In genomic region chr6:116405147-116405546, GRCh38 we compare ENCODE assay signal across 8 cellular contexts. TPM values are rescaled to one million over a fixed set of nuclear protein-coding genes. Genes with fewer than 3 reads are reported as not detected.
A peak's percentile ranks its signal among the peaks of the same experiment; 100 is the strongest.
DNase-seq lines count a peak whose midpoint lies in the region; ATAC-seq, FAIRE-seq and TF ChIP-seq lines count a peak whose summit lies in the region.

No MANE protein-coding gene starts in this region.

- DNase-seq in CD14-positive monocyte (ENCODE audit: low spot score), result no peak
- DNase-seq in foreskin fibroblast, result peak; percentile 79 to 94
- no peak for DNase-seq in type B pancreatic cell (ENCODE audit: extremely low spot score, unreplicated experiment)
- DNase-seq in activated T-cell treated with anti-CD3 and anti-CD28 coated beads, Interleukin-2, amount 50 U/mL, for 24 hours, result no peak
- no peak for DNase-seq in RCC 7860 (ENCODE audit: low spot score)
- DNase-seq in mucosa of gallbladder (ENCODE audit: low spot score), result no peak

- peak; percentile 64 for ATAC-seq in GM21515 (IDR thresholded peaks at IDR 0.05; ENCODE audit: unreplicated experiment)
- ATAC-seq in HG03565 (IDR thresholded peaks at IDR 0.05; ENCODE audit: unreplicated experiment), result peak; percentile 51

- H3K4me3 ChIP-seq in foreskin fibroblast (ENCODE audit: low read depth in 1 of 2, low read length in 2 of 2), result peak overlapping the region; percentile 1 to 41

- H3K4me1 Mint-ChIP-seq in CD14-positive monocyte (peaks cover 43% of the 10 kb centered on the region), type B pancreatic cell (ENCODE audit: unreplicated experiment) (peaks cover 59% of the 10 kb centered on the region)
- H3K4me1 Mint-ChIP-seq in activated T-cell treated with anti-CD3 and anti-CD28 coated beads, Interleukin-2, amount 50 U/mL, for 24 hours (ENCODE audit: low read depth), result peaks cover 6% of the 10 kb centered on the region

- H3K36me3 Mint-ChIP-seq in CD14-positive monocyte (peaks cover 15 to 17% of the 10 kb centered on the region in 2 donors), type B pancreatic cell (peaks cover 19% of the 10 kb centered on the region)
- no peaks in the 10 kb centered on the region for H3K36me3 Mint-ChIP-seq in activated T-cell treated with anti-CD3 and anti-CD28 coated beads, Interleukin-2, amount 50 U/mL, for 24 hours (ENCODE audit: low read depth)

- no peak for FAIRE-seq in RCC 7860 (lab: Jason Lieb, UNC)

- H3K4me3 Mint-ChIP-seq in CD14-positive monocyte (peak overlapping the region; percentile 28 to 39), type B pancreatic cell (peak overlapping the region; percentile 61)
- no peak overlapping the region for H3K4me3 Mint-ChIP-seq in activated T-cell treated with anti-CD3 and anti-CD28 coated beads, Interleukin-2, amount 50 U/mL, for 24 hours

- H3K9me3 Mint-ChIP-seq in CD14-positive monocyte, result no peaks in the 10 kb centered on the region
- H3K9me3 Mint-ChIP-seq in type B pancreatic cell, result no peaks in the 10 kb centered on the region
- H3K9me3 Mint-ChIP-seq in activated T-cell treated with anti-CD3 and anti-CD28 coated beads, Interleukin-2, amount 50 U/mL, for 24 hours, result no peaks in the 10 kb centered on the region

- TF ChIP-seq CTCF in CD14-positive monocyte (IDR thresholded peaks at IDR 0.05) (no peak), foreskin fibroblast (IDR thresholded peaks at IDR 0.05; ENCODE audit: low read depth, low read length) (no peak), type B pancreatic cell (conservative IDR thresholded peaks at IDR 0.05) (no peak)

- H3K27me3 Mint-ChIP-seq in CD14-positive monocyte (ENCODE audit: low read depth in 3 of 3) (no peaks in the 10 kb centered on the region), type B pancreatic cell (no peaks in the 10 kb centered on the region)
- no peaks in the 10 kb centered on the region for H3K27me3 Mint-ChIP-seq in activated T-cell treated with anti-CD3 and anti-CD28 coated beads, Interleukin-2, amount 50 U/mL, for 24 hours

- peak overlapping the region; percentile 36 to 78 (median 70) for H3K27ac Mint-ChIP-seq in CD14-positive monocyte
- H3K27ac Mint-ChIP-seq in type B pancreatic cell, result peak overlapping the region; percentile 73
- H3K27ac Mint-ChIP-seq in activated T-cell treated with anti-CD3 and anti-CD28 coated beads, Interleukin-2, amount 50 U/mL, for 24 hours, result no peak overlapping the region

- intact Hi-C loops in CD14-positive monocyte (cut with micrococcal nuclease), result loop anchor here in 1 of 2 donors (5.0 kb wide), 1 partner anchor 33 kb away; the partner anchor contains the start of gene DSE

RNA-seq across cellular contexts. Expression of gene DSE, which starts 34.4 kb away (rescaled TPM):
- 10 to 100 TPM; 28.4 to 36.5 TPM for polyA plus RNA-seq in CD14-positive monocyte
- total RNA-seq in type B pancreatic cell (ENCODE audit: low replicate concordance) (16.7 and 80.5 TPM in 2 replicates), mucosa of gallbladder (24.9 TPM)

RNA-seq across cellular contexts. Expression of gene CALHM6, which starts 56.0 kb away (rescaled TPM):
- 100 to 1,000 TPM; 261 to 367 TPM for polyA plus RNA-seq in CD14-positive monocyte
- total RNA-seq in type B pancreatic cell (ENCODE audit: low replicate concordance) (0.99 and 1.6 TPM in 2 replicates), mucosa of gallbladder (4.8 TPM)

Comparison
In these comparisons a context has a peak if more than half of its experiments do, and no peak if none do; other contexts are left out.
1. DNase-seq: peak in foreskin fibroblast (2 of 2); none in CD14-positive monocyte (single experiment), type B pancreatic cell (single experiment), activated T-cell treated with anti-CD3 and anti-CD28 coated beads, Interleukin-2, amount 50 U/mL, for 24 hours (single experiment), RCC 7860 (single experiment) and mucosa of gallbladder (single experiment).